8 cellular contexts compared by ENCODE assay signal in genomic region chr4:52750819-52751348, GRCh38. TPM values are rescaled to one million over a fixed set of nuclear protein-coding genes. Genes with fewer than 3 reads are reported as not detected.
DNase-seq lines count a peak whose midpoint lies in the region; ATAC-seq and TF ChIP-seq lines count a peak whose summit lies in the region.

No MANE protein-coding gene starts in this region.

- H3K36me3 ChIP-seq in CD8-positive, alpha-beta T cell (ENCODE audit: insufficient read depth, low read length) = no peaks in the 10 kb centered on the region
- no peaks in the 10 kb centered on the region for H3K36me3 ChIP-seq in aorta (ENCODE audit: control insufficient read depth in 1 of 2, insufficient read depth in 2 of 2, low read length in 1 of 2)

- H3K27ac Mint-ChIP-seq in CD8-positive, alpha-beta T cell = no peak overlapping the region
- H3K27ac Mint-ChIP-seq in T-helper 17 cell (no peak overlapping the region), naive B cell (no peak overlapping the region)

- peak overlapping the region; percentile 17 for H3K4me3 ChIP-seq in CD8-positive, alpha-beta T cell (ENCODE audit: low read depth, low read length)
- H3K4me3 ChIP-seq in epithelial cell of esophagus (ENCODE audit: low read length) = peak overlapping the region; percentile 53
- peak overlapping the region; percentile 27 to 53 for H3K4me3 ChIP-seq in aorta (ENCODE audit: low read length in 2 of 2)

- ATAC-seq in CD8-positive, alpha-beta T cell = no peak
- ATAC-seq in T-helper 17 cell = peak; percentile 39
- peak; percentile 23 to 54 for ATAC-seq in naive B cell (ENCODE audit: low read depth in 2 of 2)
- ATAC-seq in aorta (ENCODE audit: low FRiP score) = peak; percentile 64
- ATAC-seq in GM21619 (IDR thresholded peaks at IDR 0.05; ENCODE audit: unreplicated experiment) = no peak
- no peak for ATAC-seq in GM19035 (IDR thresholded peaks at IDR 0.05; ENCODE audit: unreplicated experiment)

- WGBS in aorta, 2 donors = 2% methylated on average over 47 to 49 of the region's 49 CpGs

- no peaks in the 10 kb centered on the region for H3K36me3 Mint-ChIP-seq in CD8-positive, alpha-beta T cell
- H3K36me3 Mint-ChIP-seq in T-helper 17 cell (ENCODE audit: low read depth) (peaks cover 4% of the 10 kb centered on the region), naive B cell (no peaks in the 10 kb centered on the region)

- no peaks in the 10 kb centered on the region for H3K9me3 ChIP-seq in CD8-positive, alpha-beta T cell (ENCODE audit: low read length)
- H3K9me3 ChIP-seq in T-helper 17 cell (ENCODE audit: control insufficient read depth, low read length, poor library complexity, severe bottlenecking) (no peaks in the 10 kb centered on the region), aorta (ENCODE audit: control insufficient read depth, low read length) (no peaks in the 10 kb centered on the region)

- peaks cover 5% of the 10 kb centered on the region for H3K4me1 ChIP-seq in CD8-positive, alpha-beta T cell (ENCODE audit: insufficient read depth, low read length)
- no peaks in the 10 kb centered on the region for H3K4me1 ChIP-seq in aorta (ENCODE audit: control insufficient read depth in 1 of 2, insufficient read depth in 2 of 2, low read length in 2 of 2)

- CTCF ChIA-PET in CD8-positive, alpha-beta T cell (lab: Charles Lee) = no interaction called here

- H3K9me3 Mint-ChIP-seq in CD8-positive, alpha-beta T cell = no peaks in the 10 kb centered on the region
- peaks cover 0 to 6% (median 2%) of the 10 kb centered on the region in 7 donors for H3K9me3 Mint-ChIP-seq in naive B cell

- H3K4me3 Mint-ChIP-seq in CD8-positive, alpha-beta T cell = peak overlapping the region; percentile 71
- peak overlapping the region; percentile 84 for H3K4me3 Mint-ChIP-seq in T-helper 17 cell
- peak overlapping the region; percentile 54 to 93 (median 83) for H3K4me3 Mint-ChIP-seq in naive B cell

- H3K27me3 ChIP-seq in CD8-positive, alpha-beta T cell (ENCODE audit: insufficient read depth, low read length) = peaks cover 18% of the 10 kb centered on the region
- H3K27me3 ChIP-seq in aorta (ENCODE audit: control insufficient read depth in 1 of 2, insufficient read depth in 2 of 2, low read length in 1 of 2) = no peaks in the 10 kb centered on the region

- POLR2A ChIA-PET in CD8-positive, alpha-beta T cell (lab: Charles Lee) = no interaction called here

- H3K27ac ChIP-seq in CD8-positive, alpha-beta T cell (ENCODE audit: low read depth, low read length) = no peak overlapping the region
- H3K27ac ChIP-seq in aorta (ENCODE audit: low read depth in 1 of 2, low read length in 2 of 2) = no peak overlapping the region

- no peak for DNase-seq in CD8-positive, alpha-beta T cell
- DNase-seq in T-helper 17 cell = no peak
- peak; percentile 35 for DNase-seq in epithelial cell of esophagus (ENCODE audit: low read depth)
- DNase-seq in naive B cell = peak; percentile 2
- peak; percentile 45 to 83 for DNase-seq in aorta
- no peak for DNase-seq in NCI-H146 (lab: John Stamatoyannopoulos, UW)

- intact Hi-C loops in CD8-positive, alpha-beta T cell (cut with DNase I, micrococcal nuclease) = no loop called here
- intact Hi-C loops in aorta (cut with DNase I) = no loop called here

- no peak for TF ChIP-seq CTCF in CD8-positive, alpha-beta T cell (IDR thresholded peaks at IDR 0.05)
- TF ChIP-seq CTCF in epithelial cell of esophagus (IDR thresholded peaks at IDR 0.05; ENCODE audit: insufficient read depth, low read depth, low read length, missing control alignments) = no peak

- peaks cover 11% of the 10 kb centered on the region for H3K4me1 Mint-ChIP-seq in CD8-positive, alpha-beta T cell (ENCODE audit: low read depth)
- H3K4me1 Mint-ChIP-seq in T-helper 17 cell (peaks cover 7% of the 10 kb centered on the region), naive B cell (peaks cover 8 to 19% (median 12%) of the 10 kb centered on the region in 3 donors)

- peaks cover 63% of the 10 kb centered on the region for H3K27me3 Mint-ChIP-seq in CD8-positive, alpha-beta T cell (ENCODE audit: low read depth)
- H3K27me3 Mint-ChIP-seq in T-helper 17 cell (peaks cover 69% of the 10 kb centered on the region), naive B cell (peaks cover 59 to 81% (median 80%) of the 10 kb centered on the region in 3 donors)

RNA-seq across cellular contexts. Expression of gene ERVMER34-1, which starts 0.3 kb away (rescaled TPM):
- total RNA-seq in CD8-positive, alpha-beta T cell = not detected
- total RNA-seq in T-helper 17 cell (not detected), aorta (under 1 TPM; 0.13 to 0.36 TPM)
- polyA plus RNA-seq in naive B cell (ENCODE audit: low read depth in 6 of 6) (not detected), aorta (not detected)

Comparison
In these comparisons a context has a peak if more than half of its experiments do, and no peak if none do; other contexts are left out.
1. ATAC-seq: peak in T-helper 17 cell (single experiment), naive B cell (2 of 2) and aorta (single experiment); none in CD8-positive, alpha-beta T cell (single experiment), GM21619 (single experiment) and GM19035 (single experiment).
2. DNase-seq: peak in epithelial cell of esophagus (single experiment), naive B cell (single experiment) and aorta (2 of 2); none in CD8-positive, alpha-beta T cell (0 of 7), T-helper 17 cell (0 of 3) and NCI-H146 (single experiment).
3. Peak in every context shown above with its lines, with median percentiles within 50 percentile points of each other: H3K4me3 ChIP-seq and H3K4me3 Mint-ChIP-seq.